In genomic region chr5:14420136-14420808, GRCh38 we compare ENCODE assay signal across 19 cellular contexts.
DNase-seq lines count a peak whose midpoint lies in the region; ATAC-seq and TF ChIP-seq lines count a peak whose summit lies in the region.
"Had no signal": no experiment of that assay in that cellular context is flagged by ENCODE, and none has a peak within 500 bp of the region (broad histone marks: within the 10 kb centered on the region; RNA-seq: fewer than 3 reads in every experiment).

No MANE protein-coding gene starts in this region.

- POLR2A ChIA-PET in PC-3 (lab: Charles Lee; ENCODE audit: unreplicated experiment), result no interaction called here

- intact Hi-C loops in PC-3 (cut with micrococcal nuclease), result no loop called here
- intact Hi-C loops in dorsolateral prefrontal cortex (cut with DNase I), result no loop called here

- TF ChIP-seq CTCF in PC-3 (conservative IDR thresholded peaks at IDR 0.05; ENCODE audit: low read depth, low read length) (no peak), dorsolateral prefrontal cortex (IDR thresholded peaks at IDR 0.05 in 54 of 56, conservative IDR thresholded peaks at IDR 0.05 in 2 of 56; ENCODE audit: low read depth in 1 of 56, partially characterized antibody in 56 of 56) (no peak), osteoblast (IDR thresholded peaks at IDR 0.05; ENCODE audit: extremely low read depth, low read depth, low read length) (no peak)

- H3K27ac ChIP-seq in PC-3 (ENCODE audit: low read length) (no peak overlapping the region), dorsolateral prefrontal cortex (peak overlapping the region in 38 of 59 donors; percentile 3 to 82 (median 43)), osteoblast (ENCODE audit: low read depth, low read length) (peak overlapping the region; percentile 17)
- H3K27ac ChIP-seq: lower lobe of right lung, vagina had no signal

- no peaks in the 10 kb centered on the region for H3K27me3 ChIP-seq in PC-3 (ENCODE audit: low read length)
- H3K27me3 ChIP-seq in dorsolateral prefrontal cortex, result no peaks in the 10 kb centered on the region
- no peaks in the 10 kb centered on the region for H3K27me3 ChIP-seq in osteoblast (ENCODE audit: insufficient read depth, low read length)
- H3K27me3 ChIP-seq: BE2C, vagina had no signal

- no peaks in the 10 kb centered on the region for H3K9me3 ChIP-seq in PC-3 (ENCODE audit: low read length)
- H3K9me3 ChIP-seq in osteoblast (ENCODE audit: low read depth, low read length), result no peaks in the 10 kb centered on the region
- H3K9me3 ChIP-seq: BE2C, lower lobe of right lung, vagina had no signal

- H3K4me1 ChIP-seq in PC-3 (ENCODE audit: insufficient read depth, low read length), result no peaks in the 10 kb centered on the region
- peaks cover 47% of the 10 kb centered on the region for H3K4me1 ChIP-seq in osteoblast (ENCODE audit: insufficient read depth, low read length)
- H3K4me1 ChIP-seq: lower lobe of right lung had no signal

- in situ Hi-C loops in Caki2 (cut with HindIII; ENCODE audit: low pct_unique_long_range_greater_than_20kb, low sequenced_read_pairs), result no loop called here

- H3K9ac ChIP-seq in PC-3 (ENCODE audit: low read length), result no peak overlapping the region

- DNase-seq in Caki2 (ENCODE audit: low read depth) (peak; percentile 43), PC-3 (no peak), dorsolateral prefrontal cortex (no peak), osteoblast (ENCODE audit: insufficient read length, low spot score, missing footprints) (peak; percentile 77), hippocampal formation (lab: John Stamatoyannopoulos, UW) (no peak), SKM-1 treated with dmso at 0.1 percent for 144 hours (lab: John Stamatoyannopoulos, UW; ENCODE audit: unreplicated experiment) (no peak)
- DNase-seq: activated naive CD4-positive, alpha-beta T cell treated with anti-CD3 and anti-CD28 coated beads for 36 hours; activated T-cell treated with anti-CD3 and anti-CD28 coated beads for 4 hours; BE2C; lower lobe of right lung; naive B cell; NCI-H1417 treated with DMSO at 0.1 percent for 48 hours; NCI-H2171; NCI-H748 treated with DMSO at 0.1 percent for 48 hours; stimulated activated CD4-positive, alpha-beta T cell treated with anti-CD3 and anti-CD28 coated beads, Interleukin-2, amount 100 ng/mL, for 48 hours had no signal

- H2AFZ ChIP-seq in PC-3 (ENCODE audit: low read length) (no peak overlapping the region), osteoblast (ENCODE audit: low read length) (no peak overlapping the region)

- peaks cover 85% of the 10 kb centered on the region for H3K36me3 ChIP-seq in PC-3 (ENCODE audit: low read depth, low read length)
- H3K36me3 ChIP-seq in osteoblast (ENCODE audit: insufficient read depth, low read length), result peaks cover 71% of the 10 kb centered on the region

- no TSS peak for BruUV-seq in PC-3 (replicated peaks; lab: Mats Ljungman, UMichigan)

- peak; percentile 26; the same call in 1 of the 2 replicates for ATAC-seq in PC-3
- no peak for ATAC-seq in HG02759 (IDR thresholded peaks at IDR 0.05; ENCODE audit: unreplicated experiment)
- no peak for ATAC-seq in HG03139 (IDR thresholded peaks at IDR 0.05; ENCODE audit: unreplicated experiment)
- ATAC-seq: lower lobe of right lung, Panc1 had no signal

- H3F3A ChIP-seq in PC-3 (ENCODE audit: low read length, unreplicated experiment), result no peaks in the 10 kb centered on the region

- H4K20me1 ChIP-seq in PC-3 (ENCODE audit: low read length) (no peaks in the 10 kb centered on the region), osteoblast (ENCODE audit: insufficient read depth, low read length) (peaks cover 5% of the 10 kb centered on the region)

- H3K4me2 ChIP-seq in PC-3 (ENCODE audit: low read length) (no peak overlapping the region), osteoblast (ENCODE audit: insufficient read depth, low read length) (no peak overlapping the region)

- CTCF ChIA-PET in PC-3 (lab: Charles Lee), result no interaction called here

- H3K9me2 ChIP-seq in PC-3 (replicated peaks; ENCODE audit: low read length), result no peaks in the 10 kb centered on the region

- peaks cover 33% of the 10 kb centered on the region for H3K79me2 ChIP-seq in PC-3 (ENCODE audit: low read length)
- peaks cover 72% of the 10 kb centered on the region for H3K79me2 ChIP-seq in osteoblast (ENCODE audit: insufficient read depth, low read length)

- H3K4me3 ChIP-seq in PC-3 (ENCODE audit: low read length), result no peak overlapping the region
- no peak overlapping the region for H3K4me3 ChIP-seq in dorsolateral prefrontal cortex
- no peak overlapping the region for H3K4me3 ChIP-seq in osteoblast (ENCODE audit: insufficient read depth, low read length)
- H3K4me3 ChIP-seq: lower lobe of right lung, vagina had no signal

Comparison
In these comparisons a context has a peak if more than half of its experiments do, and no peak if none do; other contexts are left out.
1. DNase-seq: peak in Caki2 (single experiment) and osteoblast (single experiment); none in PC-3 (single experiment), dorsolateral prefrontal cortex (0 of 10), hippocampal formation (0 of 2) and SKM-1 treated with dmso at 0.1 percent for 144 hours (single experiment).